In genomic region chr4:3682236-3683076, GRCh38 we compare ENCODE assay signal across 25 cellular contexts.
"Had no signal": no experiment of that assay in that cellular context is flagged by ENCODE, and none has a peak within 500 bp of the region (broad histone marks: within the 10 kb centered on the region; RNA-seq: fewer than 3 reads in every experiment).

No MANE protein-coding gene starts in this region.

- DNase-seq: activated CD4-positive, alpha-beta T cell treated with anti-CD3 and anti-CD28 coated beads, Interleukin-2, amount 10 ng/mL, durations not matched to agents 7 days and 5 days; activated CD4-positive, CD25-positive, alpha-beta regulatory T cell treated with anti-CD3 and anti-CD28 coated beads, Interleukin-2, amount 50 U/mL, for 72 hours; activated CD8-positive, alpha-beta memory T cell treated with anti-CD3 and anti-CD28 coated beads, Interleukin-2, amount 10 ng/mL, durations not matched to agents 7 days and 5 days; activated CD8-positive, alpha-beta T cell treated with anti-CD3 and anti-CD28 coated beads for 36 hours; activated gamma-delta T cell treated with Interleukin-2 at 50 U/mL for 16 hours; activated T-cell treated with anti-CD3 and anti-CD28 coated beads for 4 hours; anterior cingulate cortex; body of pancreas; effector CD4-positive, alpha-beta T cell; foreskin keratinocyte; hippocampal formation; small intestine; stimulated activated CD4-positive, alpha-beta T cell treated with anti-CD3 and anti-CD28 coated beads, Interleukin-15, amount 100 ng/mL, for 24 hours; stimulated activated CD8-positive, alpha-beta memory T cell treated with anti-CD3 and anti-CD28 coated beads, Interleukin-4, amount 100 ng/mL, for 48 hours; stimulated activated naive CD4-positive, alpha-beta T cell had no signal

- H3K4me3 Mint-ChIP-seq: activated CD4-positive, alpha-beta T cell treated with anti-CD3 and anti-CD28 coated beads, Interleukin-2, amount 10 ng/mL, durations not matched to agents 7 days and 5 days; activated CD8-positive, alpha-beta memory T cell treated with anti-CD3 and anti-CD28 coated beads, Interleukin-2, amount 10 ng/mL, durations not matched to agents 7 days and 5 days; activated CD8-positive, alpha-beta T cell treated with anti-CD3 and anti-CD28 coated beads for 36 hours; activated naive CD4-positive, alpha-beta T cell treated with anti-CD3 and anti-CD28 coated beads, Interleukin-2, amount 50 U/mL, for 24 hours; dendritic cell treated with granulocyte-macrophage colony-stimulating factor and Interleukin-4, amounts not matched to agents 40 ng/mL and 50 ng/mL, for 4 days; memory B cell; type B pancreatic cell had no signal

- H3K27me3 Mint-ChIP-seq: activated CD4-positive, alpha-beta T cell treated with anti-CD3 and anti-CD28 coated beads, Interleukin-2, amount 10 ng/mL, durations not matched to agents 7 days and 5 days; activated CD8-positive, alpha-beta memory T cell treated with anti-CD3 and anti-CD28 coated beads, Interleukin-2, amount 10 ng/mL, durations not matched to agents 7 days and 5 days; activated naive CD4-positive, alpha-beta T cell treated with anti-CD3 and anti-CD28 coated beads, Interleukin-2, amount 50 U/mL, for 24 hours had no signal

- ATAC-seq: activated CD8-positive, alpha-beta memory T cell treated with anti-CD3 and anti-CD28 coated beads, Interleukin-2, amount 10 ng/mL, durations not matched to agents 7 days and 5 days; activated CD8-positive, alpha-beta T cell treated with anti-CD3 and anti-CD28 coated beads for 36 hours; body of pancreas; foreskin keratinocyte; psoas muscle; right cardiac atrium; SK-N-SH treated with all-trans-retinoic acid at 6 μM for 48 hours had no signal

- H3K9me3 ChIP-seq: body of pancreas, psoas muscle, thoracic aorta had no signal

- H3K4me3 ChIP-seq: body of pancreas, cardiac muscle cell, psoas muscle, thoracic aorta had no signal

- H3K4me1 Mint-ChIP-seq: activated CD4-positive, alpha-beta T cell treated with anti-CD3 and anti-CD28 coated beads, Interleukin-2, amount 10 ng/mL, durations not matched to agents 7 days and 5 days; activated CD8-positive, alpha-beta memory T cell treated with anti-CD3 and anti-CD28 coated beads, Interleukin-2, amount 10 ng/mL, durations not matched to agents 7 days and 5 days; activated naive CD4-positive, alpha-beta T cell treated with anti-CD3 and anti-CD28 coated beads, Interleukin-2, amount 50 U/mL, for 24 hours; memory B cell had no signal

- H3K9me3 Mint-ChIP-seq: activated CD4-positive, alpha-beta T cell treated with anti-CD3 and anti-CD28 coated beads, Interleukin-2, amount 10 ng/mL, durations not matched to agents 7 days and 5 days; activated CD8-positive, alpha-beta T cell treated with anti-CD3 and anti-CD28 coated beads for 36 hours; activated naive CD4-positive, alpha-beta T cell treated with anti-CD3 and anti-CD28 coated beads, Interleukin-2, amount 50 U/mL, for 24 hours; dendritic cell treated with granulocyte-macrophage colony-stimulating factor and Interleukin-4, amounts not matched to agents 40 ng/mL and 50 ng/mL, for 4 days; type B pancreatic cell had no signal

- H3K36me3 Mint-ChIP-seq: activated CD8-positive, alpha-beta memory T cell treated with anti-CD3 and anti-CD28 coated beads, Interleukin-2, amount 10 ng/mL, durations not matched to agents 7 days and 5 days; activated naive CD4-positive, alpha-beta T cell treated with anti-CD3 and anti-CD28 coated beads, Interleukin-2, amount 50 U/mL, for 24 hours; memory B cell; type B pancreatic cell had no signal

- H3K27ac ChIP-seq: body of pancreas, cardiac muscle cell, foreskin keratinocyte, psoas muscle, thoracic aorta, VCaP had no signal

- H3K27ac Mint-ChIP-seq: activated CD4-positive, alpha-beta T cell treated with anti-CD3 and anti-CD28 coated beads, Interleukin-2, amount 10 ng/mL, durations not matched to agents 7 days and 5 days; activated CD8-positive, alpha-beta memory T cell treated with anti-CD3 and anti-CD28 coated beads, Interleukin-2, amount 10 ng/mL, durations not matched to agents 7 days and 5 days; activated CD8-positive, alpha-beta T cell treated with anti-CD3 and anti-CD28 coated beads for 36 hours; activated naive CD4-positive, alpha-beta T cell treated with anti-CD3 and anti-CD28 coated beads, Interleukin-2, amount 50 U/mL, for 24 hours; dendritic cell treated with granulocyte-macrophage colony-stimulating factor and Interleukin-4, amounts not matched to agents 40 ng/mL and 50 ng/mL, for 4 days; memory B cell; type B pancreatic cell had no signal

- H3K4me1 ChIP-seq: body of pancreas, foreskin keratinocyte, psoas muscle had no signal

- H3K36me3 ChIP-seq: cardiac muscle cell, thoracic aorta had no signal

- H3K27me3 ChIP-seq: body of pancreas, cardiac muscle cell had no signal
